ENCODE assay signal across 27 cellular contexts in the genomic region with DNA sequence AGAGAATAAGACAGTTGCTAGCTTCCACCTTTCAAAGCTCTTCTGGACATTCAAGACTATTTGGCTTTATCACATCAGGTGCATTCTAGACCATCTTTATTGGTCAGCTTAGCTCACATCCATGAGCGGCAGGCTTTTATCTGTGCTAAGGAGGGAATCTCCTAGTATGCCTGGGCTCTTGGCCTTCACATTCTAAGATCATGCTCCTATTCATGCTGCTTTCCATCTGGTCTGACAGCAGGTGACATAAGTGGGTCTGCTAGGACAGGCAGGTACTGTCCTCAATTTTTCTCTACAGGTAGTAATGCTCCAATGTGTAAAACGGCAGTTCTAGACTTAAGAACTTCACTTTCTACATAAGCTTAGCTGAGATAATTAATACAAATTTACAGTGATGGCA. TPM values are rescaled to one million over a fixed set of nuclear protein-coding genes. Genes with fewer than 3 reads are reported as not detected.
"Had no signal": no experiment of that assay in that cellular context is flagged by ENCODE, and none has a peak within 500 bp of the region (broad histone marks: within the 10 kb centered on the region; RNA-seq: fewer than 3 reads in every experiment).

No MANE protein-coding gene starts in this region.

- DNase-seq: activated B cell treated with CpG ODN at 0.5 μM for 24 hours; activated CD4-positive, alpha-beta T cell treated with anti-CD3 and anti-CD28 coated beads for 48 hours; activated CD4-positive, alpha-beta T cell treated with anti-CD3 and anti-CD28 coated beads, Interleukin-2, amount 50 U/mL, for 1 hour; activated CD4-positive, alpha-beta T cell treated with anti-CD3 and anti-CD28 coated beads, Interleukin-2, amount 50 U/mL, for 48 hours; activated CD8-positive, alpha-beta memory T cell treated with anti-CD3 and anti-CD28 coated beads for 24 hours; activated CD8-positive, alpha-beta T cell treated with anti-CD3 and anti-CD28 coated beads for 36 hours; activated effector memory CD4-positive, alpha-beta T cell treated with anti-CD3 and anti-CD28 coated beads, Interleukin-2, amount 50 U/mL, for 16 hours; activated naive CD4-positive, alpha-beta T cell treated with anti-CD3 and anti-CD28 coated beads for 36 hours; activated naive CD8-positive, alpha-beta T cell treated with anti-CD3 and anti-CD28 coated beads for 36 hours; activated naive CD8-positive, alpha-beta T cell treated with anti-CD3 and anti-CD28 coated beads, Interleukin-2, amount 50 U/mL, for 24 hours; activated T-cell treated with anti-CD3 and anti-CD28 coated beads, Interleukin-2, amount 50 U/mL, for 1 hour; activated T-cell treated with anti-CD3 and anti-CD28 coated beads, Interleukin-2, amount 50 U/mL, for 48 hours; central memory CD4-positive, alpha-beta T cell; colonic mucosa; effector CD8-positive, alpha-beta T cell; esophagus squamous epithelium; heart right ventricle; T-helper 17 cell; T1000; WERI-Rb-1 had no signal

- H3K4me1 ChIP-seq: ascending aorta, breast epithelium, colonic mucosa, heart right ventricle had no signal

- H3K9me3 ChIP-seq: ascending aorta, breast epithelium, colonic mucosa, esophagus squamous epithelium, gastroesophageal sphincter had no signal

- H3K36me3 ChIP-seq: ascending aorta, breast epithelium, cardiac muscle cell, colonic mucosa, esophagus squamous epithelium, gastroesophageal sphincter, heart right ventricle, WERI-Rb-1 had no signal

- H3K4me2 ChIP-seq: hepatocyte had no signal

- H2AFZ ChIP-seq: hepatocyte had no signal

- H3K4me3 ChIP-seq: ascending aorta, breast epithelium, cardiac muscle cell, colonic mucosa, esophagus squamous epithelium, gastroesophageal sphincter, heart right ventricle, hepatocyte had no signal

- H3K79me2 ChIP-seq: hepatocyte had no signal

- H3K27ac ChIP-seq: ascending aorta, cardiac muscle cell, colonic mucosa, epithelial cell of prostate, esophagus squamous epithelium, gastroesophageal sphincter, hepatocyte, WERI-Rb-1 had no signal

- ATAC-seq: activated CD4-positive, CD25-positive, alpha-beta regulatory T cell treated with anti-CD3 and anti-CD28 coated beads, Interleukin-2, amount 50 U/mL, for 24 hours; activated CD8-positive, alpha-beta T cell treated with anti-CD3 and anti-CD28 coated beads for 36 hours; activated naive CD8-positive, alpha-beta T cell treated with anti-CD3 and anti-CD28 coated beads, Interleukin-2, amount 50 U/mL, for 24 hours; T-helper 17 cell had no signal

- H3K27me3 ChIP-seq: ascending aorta, breast epithelium, cardiac muscle cell, colonic mucosa, esophagus squamous epithelium, gastroesophageal sphincter, heart right ventricle, hepatocyte had no signal

RNA-seq across cellular contexts. Expression of a gene that starts 39.2 kb away (rescaled TPM):
- total RNA-seq: activated B cell treated with CpG ODN at 0.5 μM for 24 hours; activated naive CD4-positive, alpha-beta T cell treated with anti-CD3 and anti-CD28 coated beads for 36 hours; T-helper 17 cell had no signal
